In the genomic region with DNA sequence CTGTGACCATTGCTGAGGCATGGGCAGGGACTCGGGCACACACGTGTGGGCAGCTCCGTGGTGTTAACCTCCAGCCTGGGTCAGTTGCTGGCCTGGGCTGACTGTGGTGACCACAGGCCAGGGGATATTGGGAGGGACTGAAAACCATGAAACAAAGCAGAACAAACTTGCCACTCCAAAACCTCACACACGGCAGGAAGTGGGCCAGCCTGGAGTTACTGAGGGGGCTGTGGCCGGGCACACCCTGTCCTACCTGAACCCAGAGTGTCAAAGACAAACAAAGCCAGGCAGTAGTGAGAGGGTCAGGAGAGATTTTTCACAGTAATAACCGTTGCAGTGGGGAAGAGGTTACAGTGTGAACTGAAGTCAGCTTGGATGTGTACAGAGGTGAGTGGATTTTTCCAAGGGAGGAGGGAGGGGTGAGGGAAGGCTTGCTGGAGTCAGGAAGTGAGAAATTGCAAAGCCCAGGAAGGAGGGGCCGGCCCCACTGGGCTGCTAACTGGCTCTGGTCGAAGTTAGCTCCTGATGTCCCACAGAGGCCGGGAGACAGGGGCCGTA, we compare ENCODE assay signal across 13 cellular contexts. TPM values are rescaled to one million over a fixed set of nuclear protein-coding genes. Genes with fewer than 3 reads are reported as not detected.
DNase-seq lines count a peak whose midpoint lies in the region; ATAC-seq and TF ChIP-seq lines count a peak whose summit lies in the region.
"Had no signal": no experiment of that assay in that cellular context is flagged by ENCODE, and none has a peak within 500 bp of the region (broad histone marks: within the 10 kb centered on the region; RNA-seq: fewer than 3 reads in every experiment).

No MANE protein-coding gene starts in this region.

- peak overlapping the region; percentile 51 for H3K27ac Mint-ChIP-seq in activated naive CD8-positive, alpha-beta T cell treated with anti-CD3 and anti-CD28 coated beads for 36 hours

- H3K27me3 Mint-ChIP-seq in activated naive CD8-positive, alpha-beta T cell treated with anti-CD3 and anti-CD28 coated beads for 36 hours: no peaks in the 10 kb centered on the region

- no peaks in the 10 kb centered on the region for H3K9me3 Mint-ChIP-seq in activated naive CD8-positive, alpha-beta T cell treated with anti-CD3 and anti-CD28 coated beads for 36 hours

- H3K4me1 ChIP-seq in lung (ENCODE audit: control insufficient read depth in 2 of 2, insufficient read depth in 2 of 2, low read length in 2 of 2): peaks cover 0 to 7% of the 10 kb centered on the region in 2 donors
- peaks cover 4 to 7% of the 10 kb centered on the region in 2 donors for H3K4me1 ChIP-seq in thyroid gland
- H3K4me1 ChIP-seq in stomach: peaks cover 0 to 10% (median 4%) of the 10 kb centered on the region in 4 donors
- H3K4me1 ChIP-seq: pancreas had no signal

- peaks cover 0 to 2% of the 10 kb centered on the region in 2 donors for H3K9me3 ChIP-seq in lung (ENCODE audit: control insufficient read depth in 2 of 2, insufficient read depth in 1 of 2, low read length in 1 of 2)
- no peaks in the 10 kb centered on the region for H3K9me3 ChIP-seq in thyroid gland
- no peaks in the 10 kb centered on the region for H3K9me3 ChIP-seq in stomach
- H3K9me3 ChIP-seq: pancreas, tibial nerve had no signal

- H3K4me3 Mint-ChIP-seq in activated naive CD8-positive, alpha-beta T cell treated with anti-CD3 and anti-CD28 coated beads for 36 hours: no peak overlapping the region

- no peaks in the 10 kb centered on the region for H3K36me3 Mint-ChIP-seq in activated naive CD8-positive, alpha-beta T cell treated with anti-CD3 and anti-CD28 coated beads for 36 hours

- 37 to 44% methylated on average over 10 of the region's 10 CpGs for WGBS in lung, 2 donors
- WGBS in thyroid gland, 2 donors: 45 to 50% methylated on average over 10 of the region's 10 CpGs
- WGBS in stomach, 5 donors: 31 to 51% (median 44%) methylated on average over 10 of the region's 10 CpGs

- H3K4me3 ChIP-seq in lung (no peak overlapping the region), thyroid gland (replicated peaks in 1 of 3) (no peak overlapping the region), stomach (no peak overlapping the region)
- H3K4me3 ChIP-seq: pancreas, SK-N-MC, tibial nerve had no signal

- H3K36me3 ChIP-seq in lung (ENCODE audit: control insufficient read depth in 2 of 2, insufficient read depth in 2 of 2, low read length in 2 of 2) (no peaks in the 10 kb centered on the region), thyroid gland (no peaks in the 10 kb centered on the region), stomach (no peaks in the 10 kb centered on the region)
- H3K36me3 ChIP-seq: pancreas, tibial nerve had no signal

- ATAC-seq in lung (ENCODE audit: insufficient read depth, low FRiP score): no peak

- intact Hi-C loops in thyroid gland (cut with DNase I): no loop called here
- intact Hi-C loops in stomach (cut with DNase I; ENCODE audit: low total_unique reads): no loop called here

- H3K27me3 ChIP-seq in lung (ENCODE audit: control insufficient read depth, insufficient read depth) (no peaks in the 10 kb centered on the region), thyroid gland (no peaks in the 10 kb centered on the region), stomach (no peaks in the 10 kb centered on the region)
- H3K27me3 ChIP-seq: pancreas, tibial nerve had no signal

- H3K4me1 Mint-ChIP-seq in activated naive CD8-positive, alpha-beta T cell treated with anti-CD3 and anti-CD28 coated beads for 36 hours: peaks cover 16% of the 10 kb centered on the region

- TF ChIP-seq CTCF in lung (IDR thresholded peaks at IDR 0.05; ENCODE audit: control extremely low read depth, extremely low read depth): no peak
- no peak for TF ChIP-seq CTCF in thyroid gland (IDR thresholded peaks at IDR 0.05)
- no peak for TF ChIP-seq CTCF in stomach (IDR thresholded peaks at IDR 0.05)

- TF ChIP-seq EP300 in stomach (IDR thresholded peaks at IDR 0.05): no peak

- peak; percentile 8 for DNase-seq in activated CD4-positive, alpha-beta T cell treated with anti-CD3 and anti-CD28 coated beads for 48 hours
- DNase-seq in activated CD4-positive, alpha-beta T cell treated with anti-CD3 and anti-CD28 coated beads for 4 hours: no peak
- DNase-seq in activated naive CD8-positive, alpha-beta T cell treated with anti-CD3 and anti-CD28 coated beads for 36 hours: no peak
- peak; percentile 55 for DNase-seq in lung (ENCODE audit: low spot score)
- DNase-seq in thyroid gland: peak; percentile 29 to 33
- DNase-seq in stimulated activated CD8-positive, alpha-beta memory T cell treated with anti-CD3 and anti-CD28 coated beads, Interleukin-4, amount 100 ng/mL, for 48 hours: no peak
- DNase-seq in DMS53 (lab: John Stamatoyannopoulos, UW): no peak
- no peak for DNase-seq in stomach
- DNase-seq: aorta, DND-41, pancreas had no signal

- H3K27ac ChIP-seq in lung (ENCODE audit: low read depth in 1 of 2, low read length in 1 of 2) (peak overlapping the region in 1 of 2 donors; percentile 29), thyroid gland (peak overlapping the region in 1 of 3 donors; percentile 31), stomach (no peak overlapping the region)
- H3K27ac ChIP-seq: pancreas, SK-N-MC, tibial nerve had no signal

- no peak for TF ChIP-seq POLR2A in thyroid gland (IDR thresholded peaks at IDR 0.05)
- TF ChIP-seq POLR2A in stomach (IDR thresholded peaks at IDR 0.05): no peak

RNA-seq across cellular contexts. Expression of a gene that starts 40.0 kb away (rescaled TPM):
- 10 to 100 TPM; 23.9 to 26.8 TPM for total RNA-seq in activated naive CD8-positive, alpha-beta T cell treated with anti-CD3 and anti-CD28 coated beads for 36 hours
- total RNA-seq in lung: 10 to 100 TPM in 1 of 2 donors, 1 to 10 TPM in 1; 4.5 to 33.7 TPM
- polyA plus RNA-seq in lung: 1 to 10 TPM; 5.6 to 6.9 TPM
- total RNA-seq in thyroid gland: 1 to 10 TPM; 2.7 to 7.0 (median 3.4) TPM
- 10 to 100 TPM in 2 of 5 donors, 1 to 10 TPM in 3; 1.8 to 15.2 (median 5.8) TPM for total RNA-seq in stomach
- 1 to 10 TPM; 1.5 to 2.3 (median 2.0) TPM for polyA plus RNA-seq in stomach

Comparison
In these comparisons a context has a peak if more than half of its experiments do, and no peak if none do; other contexts are left out.
1. DNase-seq: peak in activated CD4-positive, alpha-beta T cell treated with anti-CD3 and anti-CD28 coated beads for 48 hours (single experiment), lung (single experiment) and thyroid gland (2 of 2); none in activated CD4-positive, alpha-beta T cell treated with anti-CD3 and anti-CD28 coated beads for 4 hours (0 of 2), activated naive CD8-positive, alpha-beta T cell treated with anti-CD3 and anti-CD28 coated beads for 36 hours (single experiment), stimulated activated CD8-positive, alpha-beta memory T cell treated with anti-CD3 and anti-CD28 coated beads, Interleukin-4, amount 100 ng/mL, for 48 hours (single experiment), DMS53 (single experiment) and stomach (single experiment).